23 cellular contexts compared by ENCODE assay signal in the genomic region with DNA sequence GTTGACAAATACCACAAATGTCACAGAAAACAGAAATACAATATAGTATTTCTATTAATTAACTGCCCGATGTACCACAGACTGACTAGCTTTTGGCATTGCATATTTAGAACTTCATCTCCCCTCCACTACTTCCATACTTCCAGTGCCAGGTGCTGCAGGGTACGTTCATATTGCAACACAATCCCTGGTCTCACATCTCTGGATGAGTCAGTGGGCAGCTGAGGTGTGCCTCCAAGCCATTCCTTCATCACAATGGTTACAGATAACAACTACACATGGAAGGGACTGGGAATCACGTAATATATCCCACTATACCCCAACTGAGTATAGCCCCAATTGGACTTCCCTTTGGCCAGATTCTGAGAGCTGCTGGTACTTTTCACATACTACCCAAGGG. TPM values are rescaled to one million over a fixed set of nuclear protein-coding genes. Genes with fewer than 3 reads are reported as not detected.
"Had no signal": no experiment of that assay in that cellular context is flagged by ENCODE, and none has a peak within 500 bp of the region (broad histone marks: within the 10 kb centered on the region; RNA-seq: fewer than 3 reads in every experiment).

No MANE protein-coding gene starts in this region.

- ATAC-seq: activated CD8-positive, alpha-beta memory T cell treated with anti-CD3 and anti-CD28 coated beads, Interleukin-2, amount 10 ng/mL, durations not matched to agents 7 days and 5 days; stimulated activated naive CD8-positive, alpha-beta T cell treated with anti-CD3 and anti-CD28 coated beads, Interleukin-15, amount 100 ng/mL, for 72 hours had no signal

- H3K4me1 Mint-ChIP-seq: activated CD4-positive, alpha-beta memory T cell treated with anti-CD3 and anti-CD28 coated beads, Interleukin-2, amount 10 ng/mL, durations not matched to agents 7 days and 5 days; activated CD8-positive, alpha-beta memory T cell treated with anti-CD3 and anti-CD28 coated beads, Interleukin-2, amount 10 ng/mL, durations not matched to agents 7 days and 5 days; activated naive CD8-positive, alpha-beta T cell treated with anti-CD3 and anti-CD28 coated beads for 36 hours; stimulated activated naive CD8-positive, alpha-beta T cell treated with anti-CD3 and anti-CD28 coated beads, Interleukin-15, amount 100 ng/mL, for 72 hours had no signal

- DNase-seq: activated CD4-positive, alpha-beta memory T cell treated with anti-CD3 and anti-CD28 coated beads, Interleukin-2, amount 10 ng/mL, durations not matched to agents 7 days and 5 days; activated CD4-positive, alpha-beta T cell treated with anti-CD3 and anti-CD28 coated beads for 48 hours; activated CD4-positive, CD25-positive, alpha-beta regulatory T cell; activated CD8-positive, alpha-beta memory T cell treated with anti-CD3 and anti-CD28 coated beads, Interleukin-2, amount 10 ng/mL, durations not matched to agents 7 days and 5 days; activated naive CD4-positive, alpha-beta T cell; activated naive CD8-positive, alpha-beta T cell treated with anti-CD3 and anti-CD28 coated beads for 36 hours; amygdala; central memory CD4-positive, alpha-beta T cell; endodermal cell; foreskin melanocyte; head of caudate nucleus; left ventricle myocardium inferior; occipital lobe; stimulated activated CD4-positive, alpha-beta T cell treated with anti-CD3 and anti-CD28 coated beads, Interleukin-12 subunit alpha, Interleukin-12 subunit beta, amount 100 ng/mL, for 4 hours; stimulated activated naive CD8-positive, alpha-beta T cell treated with anti-CD3 and anti-CD28 coated beads, Interleukin-15, amount 100 ng/mL, for 72 hours; transverse colon had no signal

- H3K27ac Mint-ChIP-seq: activated CD4-positive, alpha-beta memory T cell treated with anti-CD3 and anti-CD28 coated beads, Interleukin-2, amount 10 ng/mL, durations not matched to agents 7 days and 5 days; activated CD8-positive, alpha-beta memory T cell treated with anti-CD3 and anti-CD28 coated beads, Interleukin-2, amount 10 ng/mL, durations not matched to agents 7 days and 5 days; activated naive CD8-positive, alpha-beta T cell treated with anti-CD3 and anti-CD28 coated beads for 36 hours; endodermal cell; progenitor cell of endocrine pancreas; T-helper 2 cell treated with Interferon-gamma antibody and Interleukin-4, amounts not matched to agents 5 μg/mL and 100 μg/mL, for 36 hours had no signal

- H3K9me3 Mint-ChIP-seq: activated CD4-positive, alpha-beta memory T cell treated with anti-CD3 and anti-CD28 coated beads, Interleukin-2, amount 10 ng/mL, durations not matched to agents 7 days and 5 days; activated naive CD8-positive, alpha-beta T cell treated with anti-CD3 and anti-CD28 coated beads for 36 hours; endodermal cell; T-helper 2 cell treated with Interferon-gamma antibody and Interleukin-4, amounts not matched to agents 5 μg/mL and 100 μg/mL, for 36 hours had no signal

- H3K36me3 Mint-ChIP-seq: activated CD8-positive, alpha-beta memory T cell treated with anti-CD3 and anti-CD28 coated beads, Interleukin-2, amount 10 ng/mL, durations not matched to agents 7 days and 5 days; activated naive CD8-positive, alpha-beta T cell treated with anti-CD3 and anti-CD28 coated beads for 36 hours had no signal

- H3K4me3 Mint-ChIP-seq: activated CD4-positive, alpha-beta memory T cell treated with anti-CD3 and anti-CD28 coated beads, Interleukin-2, amount 10 ng/mL, durations not matched to agents 7 days and 5 days; activated CD8-positive, alpha-beta memory T cell treated with anti-CD3 and anti-CD28 coated beads, Interleukin-2, amount 10 ng/mL, durations not matched to agents 7 days and 5 days; activated naive CD8-positive, alpha-beta T cell treated with anti-CD3 and anti-CD28 coated beads for 36 hours; endodermal cell; stimulated activated naive CD8-positive, alpha-beta T cell treated with anti-CD3 and anti-CD28 coated beads, Interleukin-15, amount 100 ng/mL, for 72 hours; T-helper 2 cell treated with Interferon-gamma antibody and Interleukin-4, amounts not matched to agents 5 μg/mL and 100 μg/mL, for 36 hours had no signal

- H3K27me3 Mint-ChIP-seq: activated CD4-positive, alpha-beta memory T cell treated with anti-CD3 and anti-CD28 coated beads, Interleukin-2, amount 10 ng/mL, durations not matched to agents 7 days and 5 days; activated CD8-positive, alpha-beta memory T cell treated with anti-CD3 and anti-CD28 coated beads, Interleukin-2, amount 10 ng/mL, durations not matched to agents 7 days and 5 days; activated naive CD8-positive, alpha-beta T cell treated with anti-CD3 and anti-CD28 coated beads for 36 hours; progenitor cell of endocrine pancreas; stimulated activated naive CD8-positive, alpha-beta T cell treated with anti-CD3 and anti-CD28 coated beads, Interleukin-15, amount 100 ng/mL, for 72 hours had no signal

RNA-seq across cellular contexts. Expression of a gene that starts 31.1 kb away (rescaled TPM):
- total RNA-seq: activated CD4-positive, alpha-beta memory T cell treated with anti-CD3 and anti-CD28 coated beads, Interleukin-2, amount 10 ng/mL, durations not matched to agents 7 days and 5 days; activated CD8-positive, alpha-beta memory T cell treated with anti-CD3 and anti-CD28 coated beads, Interleukin-2, amount 10 ng/mL, durations not matched to agents 7 days and 5 days; activated naive CD8-positive, alpha-beta T cell treated with anti-CD3 and anti-CD28 coated beads for 36 hours; endodermal cell; fibroblast of lung; left ventricle myocardium inferior; mononuclear cell; occipital lobe; right atrium auricular region; suprapubic skin; transverse colon had no signal
- polyA plus RNA-seq: fibroblast of lung, neural cell had no signal
